Comparison of ENCODE assay signal across 1 cellular context in the genomic region with DNA sequence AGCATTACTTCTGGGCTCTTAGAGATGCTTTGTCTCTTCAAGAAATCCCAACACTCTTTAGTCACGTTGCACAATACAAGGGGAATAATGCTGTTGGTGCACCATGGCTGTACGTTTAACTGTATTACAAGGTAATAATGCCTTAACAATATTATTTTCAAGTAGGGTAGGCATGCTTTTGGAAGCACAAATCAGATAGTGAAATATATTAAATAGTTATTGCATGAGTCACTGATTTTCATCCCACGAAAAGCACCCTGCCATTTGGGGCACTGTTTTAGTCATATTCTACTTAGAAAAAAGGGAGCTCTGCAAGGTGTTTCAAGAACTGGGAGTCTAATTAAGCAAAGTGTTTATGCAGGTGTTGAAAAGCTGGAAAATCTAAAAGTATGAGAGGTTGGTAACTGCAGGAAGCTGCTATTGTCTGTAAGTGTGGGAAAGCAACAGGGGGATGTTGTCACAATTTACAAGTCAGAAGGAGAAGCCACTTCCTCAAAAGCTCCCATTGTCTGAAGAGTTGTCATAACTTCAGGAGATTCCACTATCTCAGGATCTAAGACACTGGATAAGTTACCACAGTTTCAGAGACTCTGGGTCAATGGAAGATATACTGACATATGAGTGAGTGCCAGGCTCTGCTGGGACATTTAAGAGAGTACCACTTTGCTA.
TF ChIP-seq lines count a peak whose summit lies in the region.

No MANE protein-coding gene starts in this region.

TF ChIP-seq in H1, 55 proteins besides CTCF, POLR2A, EP300 and RAD21:
- peak; percentile 75 for TF ChIP-seq NANOG (IDR thresholded peaks at IDR 0.05; ENCODE audit: insufficient read depth, low read depth, low read length, poor library complexity, severe bottlenecking)
- TF ChIP-seq HDAC2 (IDR thresholded peaks at IDR 0.05; ENCODE audit: borderline replicate concordance in 1 of 2, low read depth in 2 of 2, low read length in 2 of 2): 0 out of 4 replicates have a peak, but pooled peaks of 1 of the 2 experiments have one; percentile 17
- no peak for TF ChIP-seq MAFK (IDR thresholded peaks at IDR 0.05; ENCODE audit: low read depth, low read length)
- TF ChIP-seq TCF12 (IDR thresholded peaks at IDR 0.05; ENCODE audit: low read depth, low read length): no peak
- no peak for TF ChIP-seq EZH2 (IDR thresholded peaks at IDR 0.05; ENCODE audit: low read depth, low read length, severe bottlenecking)
